8 cellular contexts compared by ENCODE assay signal in the genomic region with DNA sequence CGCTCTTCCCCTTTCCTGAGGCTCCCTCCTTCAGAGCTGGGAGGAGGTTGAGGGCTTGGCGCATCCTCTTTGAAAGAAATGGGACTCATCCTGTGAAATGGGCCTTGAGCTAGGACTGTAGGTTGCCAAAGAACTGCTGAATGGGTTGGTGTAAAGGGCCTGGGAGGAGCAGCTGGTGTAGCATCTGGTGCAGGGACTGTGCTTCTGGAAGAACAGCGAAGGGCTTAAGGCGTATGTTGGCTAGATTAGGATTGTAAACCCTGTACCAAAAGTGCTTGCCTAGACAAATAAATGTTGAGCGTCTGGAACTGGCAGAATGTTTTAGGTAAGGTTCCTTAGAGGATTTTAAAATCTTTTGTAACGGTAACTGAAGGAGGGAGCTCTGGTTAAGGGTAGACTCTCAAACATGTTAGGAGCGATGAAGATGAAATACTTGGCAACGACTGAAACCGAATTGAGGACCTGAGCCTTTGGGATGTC. TPM values are rescaled to one million over a fixed set of nuclear protein-coding genes. Genes with fewer than 3 reads are reported as not detected.
DNase-seq lines count a peak whose midpoint lies in the region; ATAC-seq and TF ChIP-seq lines count a peak whose summit lies in the region.

No MANE protein-coding gene starts in this region.

- DNase-seq in Ammon's horn (ENCODE audit: low spot score): peak; percentile 60
- no peak for DNase-seq in Peyer's patch
- DNase-seq in ecto neural progenitor cell (ENCODE audit: low spot score): no peak
- DNase-seq in NAMALWA (ENCODE audit: low spot score): no peak

- H3K4me3 ChIP-seq in Peyer's patch: peak overlapping the region; percentile 62 to 82 (median 68)
- peak overlapping the region; percentile 59 for H3K4me3 ChIP-seq in ectodermal cell (ENCODE audit: insufficient read depth, low read depth, low read length)
- H3K4me3 ChIP-seq in mucosa of stomach (ENCODE audit: low read length): peak overlapping the region; percentile 96

- H3K27ac ChIP-seq in Peyer's patch: peak overlapping the region; percentile 89 to 97 (median 92)
- H3K27ac ChIP-seq in ectodermal cell (ENCODE audit: insufficient read depth, low read depth, low read length, poor library complexity, severe bottlenecking): peak overlapping the region; percentile 98

- ATAC-seq in GM18867 (IDR thresholded peaks at IDR 0.05; ENCODE audit: unreplicated experiment) (peak; percentile 34), HG03064 (IDR thresholded peaks at IDR 0.05; ENCODE audit: low read depth, unreplicated experiment) (peak; percentile 26)

- 3% methylated on average over 9 of the region's 9 CpGs for WGBS in ectodermal cell, 2 experiments

- H3K4me1 ChIP-seq in Peyer's patch (peaks cover 0 to 47% (median 5%) of the 10 kb centered on the region in 4 donors), ectodermal cell (ENCODE audit: control insufficient read depth, insufficient read depth, low read length) (peaks cover 4% of the 10 kb centered on the region), mucosa of stomach (ENCODE audit: control insufficient read depth, insufficient read depth, low read length) (peaks cover 20% of the 10 kb centered on the region)

- H3K27me3 ChIP-seq in Peyer's patch (no peaks in the 10 kb centered on the region), ectodermal cell (ENCODE audit: control insufficient read depth, insufficient read depth, low read length, poor library complexity, severe bottlenecking) (no peaks in the 10 kb centered on the region), mucosa of stomach (ENCODE audit: control insufficient read depth, insufficient read depth, low read length) (no peaks in the 10 kb centered on the region)

- H3K36me3 ChIP-seq in Peyer's patch (no peaks in the 10 kb centered on the region), ectodermal cell (ENCODE audit: control insufficient read depth, insufficient read depth, low read length) (no peaks in the 10 kb centered on the region), mucosa of stomach (ENCODE audit: control insufficient read depth, insufficient read depth, low read length) (no peaks in the 10 kb centered on the region)

- TF ChIP-seq CTCF in Peyer's patch (IDR thresholded peaks at IDR 0.05): no peak

- H3K9ac ChIP-seq in mucosa of stomach (ENCODE audit: low read length): peak overlapping the region; percentile 93

- no peak for TF ChIP-seq POLR2A in Peyer's patch (IDR thresholded peaks at IDR 0.05)

- H3K9me3 ChIP-seq in Peyer's patch: no peaks in the 10 kb centered on the region
- no peaks in the 10 kb centered on the region for H3K9me3 ChIP-seq in ectodermal cell (ENCODE audit: control insufficient read depth, low read length)
- H3K9me3 ChIP-seq in mucosa of stomach (ENCODE audit: control insufficient read depth, low read length): no peaks in the 10 kb centered on the region

RNA-seq across cellular contexts. Expression of a gene that starts 0.6 kb away (rescaled TPM):
- total RNA-seq in Peyer's patch: 10 to 100 TPM in 3 of 4 donors, 1 to 10 TPM in 1; 7.9 to 28.1 (median 16.2) TPM
- 34.6 TPM for polyA plus RNA-seq in ectodermal cell (2013, experiment 1 of 4)
- 36.8 TPM for polyA plus RNA-seq in ectodermal cell (2013, experiment 2 of 4)
- polyA plus RNA-seq in ectodermal cell (2013, experiment 3 of 4): 28.8 TPM
- polyA plus RNA-seq in ectodermal cell (2013, experiment 4 of 4): 31.2 TPM

RNA-seq across cellular contexts. Expression of a gene that starts 27.4 kb away (rescaled TPM):
- total RNA-seq in Peyer's patch: 1 to 10 TPM; 1.2 to 5.8 (median 3.7) TPM
- polyA plus RNA-seq in ectodermal cell (2013, experiment 1 of 4): 7.7 TPM
- polyA plus RNA-seq in ectodermal cell (2013, experiment 2 of 4): 10.4 TPM
- 10.1 TPM for polyA plus RNA-seq in ectodermal cell (2013, experiment 3 of 4)
- 10.8 TPM for polyA plus RNA-seq in ectodermal cell (2013, experiment 4 of 4)
